In genomic region chr19:4521170-4521887, GRCh38 we compare ENCODE assay signal across 1 cellular context.
A peak's percentile ranks its signal among the peaks of the same experiment; 100 is the strongest.
TF ChIP-seq lines count a peak whose summit lies in the region.

No MANE protein-coding gene starts in this region.

TF ChIP-seq in HepG2, 621 proteins besides CTCF, POLR2A, EP300 and RAD21 (continued from another document and continues in another):
- TF ChIP-seq ZNF687 (CRISPR knock-in tag; IDR thresholded peaks at IDR 0.05) (peak; percentile 64), NCOA5 (CRISPR knock-in tag; IDR thresholded peaks at IDR 0.05) (no peak), TBX3 (IDR thresholded peaks at IDR 0.05; ENCODE audit: borderline replicate concordance) (no peak), ZNF616 (CRISPR knock-in tag; IDR thresholded peaks at IDR 0.05; ENCODE audit: low read depth) (no peak), MEIS2 (CRISPR knock-in tag; IDR thresholded peaks at IDR 0.05) (no peak), ZZZ3 (CRISPR knock-in tag; IDR thresholded peaks at IDR 0.05; ENCODE audit: borderline replicate concordance) (no peak), SKIL (CRISPR knock-in tag; IDR thresholded peaks at IDR 0.05; ENCODE audit: borderline replicate concordance) (peak; percentile 75; the same call in 1 of the 2 replicates), ISX (CRISPR knock-in tag; conservative IDR thresholded peaks at IDR 0.05) (no peak), ZFP91 (CRISPR knock-in tag; IDR thresholded peaks at IDR 0.05; ENCODE audit: borderline replicate concordance) (peak; percentile 35; the same call in 1 of the 2 replicates), ZNF441 (CRISPR knock-in tag; IDR thresholded peaks at IDR 0.05; ENCODE audit: borderline replicate concordance) (no peak), ZBTB33 (CRISPR knock-in tag; IDR thresholded peaks at IDR 0.05) (0 out of 2 replicates have a peak, but pooled peaks have one; percentile 36), ZNF557 (CRISPR knock-in tag; IDR thresholded peaks at IDR 0.05) (no peak), ETV5 (CRISPR knock-in tag; IDR thresholded peaks at IDR 0.05; ENCODE audit: borderline replicate concordance) (peak; percentile 60; the same call in 1 of the 2 replicates), FLYWCH1 (CRISPR knock-in tag; IDR thresholded peaks at IDR 0.05) (no peak), ZNF780A (CRISPR knock-in tag; IDR thresholded peaks at IDR 0.05) (no peak), LCORL (IDR thresholded peaks at IDR 0.05) (no peak), LCORL (CRISPR knock-in tag; IDR thresholded peaks at IDR 0.05) (peak; percentile 90), SIN3A (IDR thresholded peaks at IDR 0.05; ENCODE audit: borderline replicate concordance, low read depth, low read length) (no peak), BORCS8-MEF2B (CRISPR knock-in tag; IDR thresholded peaks at IDR 0.05) (no peak), SP4 (CRISPR knock-in tag; IDR thresholded peaks at IDR 0.05) (no peak), ZNF34 (CRISPR knock-in tag; IDR thresholded peaks at IDR 0.05; ENCODE audit: borderline replicate concordance) (0 out of 2 replicates have a peak, but pooled peaks have one; percentile 22), HDAC2 (CRISPR knock-in tag; IDR thresholded peaks at IDR 0.05) (peak; percentile 71), TMF1 (CRISPR knock-in tag; IDR thresholded peaks at IDR 0.05; ENCODE audit: low read depth) (no peak), ZBTB10 (CRISPR knock-in tag; IDR thresholded peaks at IDR 0.05; ENCODE audit: borderline replicate concordance) (no peak), TCF7 (IDR thresholded peaks at IDR 0.05; ENCODE audit: low read depth) (no peak), ASH2L (IDR thresholded peaks at IDR 0.05; ENCODE audit: insufficient read length, low read depth, low read length) (no peak), FOSL2 (CRISPR knock-in tag; IDR thresholded peaks at IDR 0.05) (peak; percentile 25; the same call in 1 of the 2 replicates), ZNF782 (CRISPR knock-in tag; IDR thresholded peaks at IDR 0.05; ENCODE audit: borderline replicate concordance) (no peak), ZNF3 (CRISPR knock-in tag; IDR thresholded peaks at IDR 0.05) (no peak), ZNF503 (CRISPR knock-in tag; IDR thresholded peaks at IDR 0.05) (no peak), ZSCAN25 (CRISPR knock-in tag; IDR thresholded peaks at IDR 0.05) (no peak), ZNF329 (CRISPR knock-in tag; IDR thresholded peaks at IDR 0.05; ENCODE audit: low read depth) (no peak), CENPBD1 (CRISPR knock-in tag; IDR thresholded peaks at IDR 0.05; ENCODE audit: borderline replicate concordance, low read depth) (no peak), ZNF20 (CRISPR knock-in tag; IDR thresholded peaks at IDR 0.05) (no peak), RXRB (CRISPR knock-in tag; IDR thresholded peaks at IDR 0.05; ENCODE audit: borderline replicate concordance) (peak; percentile 89), MTF1 (CRISPR knock-in tag; IDR thresholded peaks at IDR 0.05) (no peak), TEF (CRISPR knock-in tag; IDR thresholded peaks at IDR 0.05) (no peak), AHDC1 (CRISPR knock-in tag; IDR thresholded peaks at IDR 0.05; ENCODE audit: borderline replicate concordance) (no peak)
